Comparison of ENCODE assay signal across 8 cellular contexts in genomic region chr19:16628984-16629691, GRCh38. TPM values are rescaled to one million over a fixed set of nuclear protein-coding genes. Genes with fewer than 3 reads are reported as not detected.
DNase-seq lines count a peak whose midpoint lies in the region; ATAC-seq lines count a peak whose summit lies in the region.

No MANE protein-coding gene starts in this region.

- H3K27me3 ChIP-seq in effector memory CD4-positive, alpha-beta T cell (replicated peaks; ENCODE audit: control insufficient read depth, insufficient read depth, low read length, poor library complexity, severe bottlenecking), result no peaks in the 10 kb centered on the region

- H3K4me3 ChIP-seq in SK-N-MC, result peak overlapping the region; percentile 97
- H3K4me3 ChIP-seq in effector memory CD4-positive, alpha-beta T cell (ENCODE audit: insufficient read depth, low read depth, low read length, poor library complexity, severe bottlenecking), result peak overlapping the region; percentile 91

- peak overlapping the region; percentile 90 for H3K9ac ChIP-seq in SK-N-MC (ENCODE audit: insufficient read length)

- H3K4me1 ChIP-seq in effector memory CD4-positive, alpha-beta T cell (ENCODE audit: control insufficient read depth, insufficient read depth, low read length, poor library complexity, severe bottlenecking), result peaks cover 16% of the 10 kb centered on the region

- H3K9me3 ChIP-seq in SK-N-MC (ENCODE audit: low read depth, low read length), result no peaks in the 10 kb centered on the region
- no peaks in the 10 kb centered on the region for H3K9me3 ChIP-seq in effector memory CD4-positive, alpha-beta T cell (ENCODE audit: control insufficient read depth, low read length)

- in situ Hi-C loops in Caki2 (cut with HindIII; ENCODE audit: low pct_unique_long_range_greater_than_20kb, low sequenced_read_pairs), result no loop called here

- ATAC-seq in HG02973 (IDR thresholded peaks at IDR 0.05; ENCODE audit: unreplicated experiment), result peak; percentile 2
- no peak for ATAC-seq in HG02852 (IDR thresholded peaks at IDR 0.05; ENCODE audit: unreplicated experiment)

- DNase-seq in Caki2 (ENCODE audit: low read depth) (peak; percentile 22), SK-N-MC (ENCODE audit: low read depth, low spot score) (peak; percentile 66), mucosa of gallbladder (ENCODE audit: low spot score) (peak; percentile 59), cerebellar nuclear complex (lab: John Stamatoyannopoulos, UW) (no peak), NCI-H1436 (lab: John Stamatoyannopoulos, UW) (no peak)
- no peak for DNase-seq in effector memory CD4-positive, alpha-beta T cell

- H3K36me3 ChIP-seq in SK-N-MC (ENCODE audit: insufficient read depth, low read length), result peaks cover 30% of the 10 kb centered on the region
- peaks cover 28% of the 10 kb centered on the region for H3K36me3 ChIP-seq in effector memory CD4-positive, alpha-beta T cell (ENCODE audit: control insufficient read depth, insufficient read depth, low read length)

- peak overlapping the region; percentile 91 for H3K27ac ChIP-seq in SK-N-MC
- H3K27ac ChIP-seq in effector memory CD4-positive, alpha-beta T cell (ENCODE audit: insufficient read depth, low read length, poor library complexity, severe bottlenecking), result peak overlapping the region; percentile 93

RNA-seq across cellular contexts. Expression of gene MED26, which starts 1.1 kb away (rescaled TPM):
- 6.2 and 8.4 TPM in 2 replicates for total RNA-seq in Caki2 (2014; rRNA removed; shearing (Covaris generic); ENCODE audit: low replicate concordance)
- total RNA-seq in mucosa of gallbladder, result 8.3 TPM

RNA-seq across cellular contexts. Expression of gene SMIM7, which starts 30.8 kb away (rescaled TPM):
- 148 and 152 TPM in 2 replicates for total RNA-seq in Caki2 (2014; rRNA removed; shearing (Covaris generic); ENCODE audit: low replicate concordance)
- 71.6 TPM for total RNA-seq in mucosa of gallbladder

RNA-seq across cellular contexts. Expression of gene TMEM38A, which starts 31.8 kb away (rescaled TPM):
- total RNA-seq in Caki2 (2014; rRNA removed; shearing (Covaris generic); ENCODE audit: low replicate concordance), result 4.8 and 9.9 TPM in 2 replicates
- total RNA-seq in mucosa of gallbladder, result 4.3 TPM

RNA-seq across cellular contexts. Expression of gene SLC35E1, which starts 56.9 kb away (rescaled TPM):
- total RNA-seq in Caki2 (2014; rRNA removed; shearing (Covaris generic); ENCODE audit: low replicate concordance), result 28.4 and 36.5 TPM in 2 replicates
- total RNA-seq in mucosa of gallbladder, result 43.0 TPM

Comparison
In these comparisons a context has a peak if more than half of its experiments do, and no peak if none do; other contexts are left out.
1. DNase-seq: peak in Caki2 (single experiment), SK-N-MC (single experiment) and mucosa of gallbladder (single experiment); none in effector memory CD4-positive, alpha-beta T cell (0 of 3), cerebellar nuclear complex (0 of 2) and NCI-H1436 (single experiment).